Comparison of ENCODE assay signal across 10 cellular contexts in genomic region chr6:87907521-87907920, GRCh38.
DNase-seq lines count a peak whose midpoint lies in the region; ATAC-seq and TF ChIP-seq lines count a peak whose summit lies in the region.
"Had no signal": no experiment of that assay in that cellular context is flagged by ENCODE, and none has a peak within 500 bp of the region (broad histone marks: within the 10 kb centered on the region; RNA-seq: fewer than 3 reads in every experiment).

No MANE protein-coding gene starts in this region.

- H3K27ac Mint-ChIP-seq in activated naive CD4-positive, alpha-beta T cell treated with anti-CD3 and anti-CD28 coated beads for 36 hours = no peak overlapping the region
- H3K27ac Mint-ChIP-seq in activated naive CD8-positive, alpha-beta T cell treated with anti-CD3 and anti-CD28 coated beads, Interleukin-2, amount 50 U/mL, for 24 hours = peak overlapping the region; percentile 85

- no peak for TF ChIP-seq CTCF in tibial artery (IDR thresholded peaks at IDR 0.05)

- H3K9me3 ChIP-seq in tibial artery = no peaks in the 10 kb centered on the region
- H3K9me3 ChIP-seq: spleen had no signal

- peak; percentile 14 for DNase-seq in activated naive CD4-positive, alpha-beta T cell treated with anti-CD3 and anti-CD28 coated beads for 36 hours
- no peak for DNase-seq in activated naive CD4-positive, alpha-beta T cell treated with Interleukin-2 at 50 U/mL for 16 hours
- DNase-seq in activated naive CD8-positive, alpha-beta T cell treated with anti-CD3 and anti-CD28 coated beads, Interleukin-2, amount 50 U/mL, for 24 hours = no peak
- peak; percentile 76 for DNase-seq in stromal cell of bone marrow (ENCODE audit: low read depth)
- DNase-seq in superior temporal gyrus (ENCODE audit: extremely low spot score) = no peak
- no peak for DNase-seq in tibial artery
- DNase-seq in NCI-H146 (lab: John Stamatoyannopoulos, UW) = no peak
- DNase-seq: NCI-H510A, spleen had no signal

- intact Hi-C loops in activated naive CD4-positive, alpha-beta T cell treated with anti-CD3 and anti-CD28 coated beads for 36 hours (cut with micrococcal nuclease) = no loop called here
- intact Hi-C loops in tibial artery (cut with DNase I; ENCODE audit: low total_unique reads) = no loop called here

- no peak overlapping the region for H3K27ac ChIP-seq in tibial artery

- no peaks in the 10 kb centered on the region for H3K27me3 ChIP-seq in tibial artery

- no peak overlapping the region for H3K4me3 Mint-ChIP-seq in activated naive CD4-positive, alpha-beta T cell treated with anti-CD3 and anti-CD28 coated beads for 36 hours
- peak overlapping the region; percentile 54 for H3K4me3 Mint-ChIP-seq in activated naive CD8-positive, alpha-beta T cell treated with anti-CD3 and anti-CD28 coated beads, Interleukin-2, amount 50 U/mL, for 24 hours

- no peaks in the 10 kb centered on the region for H3K4me1 ChIP-seq in tibial artery

- no peaks in the 10 kb centered on the region for H3K36me3 Mint-ChIP-seq in activated naive CD4-positive, alpha-beta T cell treated with anti-CD3 and anti-CD28 coated beads for 36 hours (ENCODE audit: low read depth)
- H3K36me3 Mint-ChIP-seq in activated naive CD8-positive, alpha-beta T cell treated with anti-CD3 and anti-CD28 coated beads, Interleukin-2, amount 50 U/mL, for 24 hours (ENCODE audit: low read depth) = no peaks in the 10 kb centered on the region

- no peaks in the 10 kb centered on the region for H3K36me3 ChIP-seq in tibial artery
- H3K36me3 ChIP-seq: spleen had no signal

- peak; percentile 36 for ATAC-seq in HG03469 (IDR thresholded peaks at IDR 0.05; ENCODE audit: unreplicated experiment)
- ATAC-seq in activated naive CD8-positive, alpha-beta T cell treated with anti-CD3 and anti-CD28 coated beads, Interleukin-2, amount 50 U/mL, for 24 hours = peak; percentile 63

- H3K4me1 Mint-ChIP-seq in activated naive CD4-positive, alpha-beta T cell treated with anti-CD3 and anti-CD28 coated beads for 36 hours (ENCODE audit: low read depth) = peaks cover 26% of the 10 kb centered on the region
- H3K4me1 Mint-ChIP-seq in activated naive CD8-positive, alpha-beta T cell treated with anti-CD3 and anti-CD28 coated beads, Interleukin-2, amount 50 U/mL, for 24 hours = peaks cover 54% of the 10 kb centered on the region

- H3K4me3 ChIP-seq in tibial artery = no peak overlapping the region
- H3K4me3 ChIP-seq: spleen had no signal

- H3K9me3 Mint-ChIP-seq in activated naive CD4-positive, alpha-beta T cell treated with anti-CD3 and anti-CD28 coated beads for 36 hours = no peaks in the 10 kb centered on the region
- H3K9me3 Mint-ChIP-seq in activated naive CD8-positive, alpha-beta T cell treated with anti-CD3 and anti-CD28 coated beads, Interleukin-2, amount 50 U/mL, for 24 hours = peaks cover 3% of the 10 kb centered on the region

- CTCF ChIA-PET in activated naive CD4-positive, alpha-beta T cell treated with anti-CD3 and anti-CD28 coated beads for 36 hours (lab: Charles Lee) = interaction anchor here (0.6 kb wide), 1 partner anchor 83 kb away, joined by 3 read pairs; no protein-coding TSS in a partner anchor

- H3K27me3 Mint-ChIP-seq in activated naive CD4-positive, alpha-beta T cell treated with anti-CD3 and anti-CD28 coated beads for 36 hours (ENCODE audit: low read depth) = peaks cover 4% of the 10 kb centered on the region
- peaks cover 9% of the 10 kb centered on the region for H3K27me3 Mint-ChIP-seq in activated naive CD8-positive, alpha-beta T cell treated with anti-CD3 and anti-CD28 coated beads, Interleukin-2, amount 50 U/mL, for 24 hours

Comparison
In these comparisons a context has a peak if more than half of its experiments do, and no peak if none do; other contexts are left out.
1. DNase-seq: peak in activated naive CD4-positive, alpha-beta T cell treated with anti-CD3 and anti-CD28 coated beads for 36 hours (single experiment) and stromal cell of bone marrow (single experiment); none in activated naive CD4-positive, alpha-beta T cell treated with Interleukin-2 at 50 U/mL for 16 hours (single experiment), activated naive CD8-positive, alpha-beta T cell treated with anti-CD3 and anti-CD28 coated beads, Interleukin-2, amount 50 U/mL, for 24 hours (single experiment), superior temporal gyrus (single experiment), tibial artery (0 of 2) and NCI-H146 (single experiment).